10 cellular contexts compared by ENCODE assay signal in genomic region chr16:2296662-2297505, GRCh38. TPM values are rescaled to one million over a fixed set of nuclear protein-coding genes. Genes with fewer than 3 reads are reported as not detected.
DNase-seq lines count a peak whose midpoint lies in the region; ATAC-seq and TF ChIP-seq lines count a peak whose summit lies in the region.
"Had no signal": no experiment of that assay in that cellular context is flagged by ENCODE, and none has a peak within 500 bp of the region (broad histone marks: within the 10 kb centered on the region; RNA-seq: fewer than 3 reads in every experiment).

No MANE protein-coding gene starts in this region.

- 93% methylated on average over 23 of the region's 23 CpGs for WGBS in smooth muscle cell (ENCODE audit: low lambda C conversion rate)

- H3K27me3 ChIP-seq in SJCRH30 (peaks cover 10% of the 10 kb centered on the region; the same call in 1 of the 2 replicates), smooth muscle cell (ENCODE audit: low read depth) (no peaks in the 10 kb centered on the region)

- peak; percentile 19 to 23 for DNase-seq in stimulated activated CD4-positive, alpha-beta T cell treated with anti-CD3 and anti-CD28 coated beads, Interleukin-2, amount 100 ng/mL, for 24 hours
- DNase-seq in stimulated activated CD4-positive, alpha-beta T cell treated with anti-CD3 and anti-CD28 coated beads, Interleukin-4, amount 100 ng/mL, for 4 hours = no peak
- DNase-seq in SJCRH30 (peak; percentile 56 to 67), foreskin melanocyte (peak; percentile 33), smooth muscle cell (lab: John Stamatoyannopoulos, UW; ENCODE audit: unreplicated experiment) (no peak), NOMO-1 (lab: John Stamatoyannopoulos, UW; ENCODE audit: unreplicated experiment in 2 of 2) (no peak), DMS114 treated with DMSO at 0.1 percent for 48 hours (lab: John Stamatoyannopoulos, UW; ENCODE audit: unreplicated experiment) (no peak)
- no peak for DNase-seq in stimulated activated naive B cell treated with anti-CD40 and anti-IgM and Interleukin-4, amounts not matched to agents 10 μg/mL and 1 μg/mL and 100 μg/mL, for 72 hours

- H3K4me1 Mint-ChIP-seq in stimulated activated naive B cell treated with anti-CD40 and anti-IgM and Interleukin-4, amounts not matched to agents 10 μg/mL and 1 μg/mL and 100 μg/mL, for 72 hours = no peaks in the 10 kb centered on the region

- H3K4me3 Mint-ChIP-seq in stimulated activated naive B cell treated with anti-CD40 and anti-IgM and Interleukin-4, amounts not matched to agents 10 μg/mL and 1 μg/mL and 100 μg/mL, for 72 hours = no peak overlapping the region
- H3K4me3 Mint-ChIP-seq: stimulated activated naive CD8-positive, alpha-beta T cell treated with anti-CD3 and anti-CD28 coated beads, Interleukin-15, Interleukin-2, amounts not matched to agents 100 ng/mL and 50 ng/mL, for 24 hours had no signal

- no peak overlapping the region for H3K4me2 ChIP-seq in smooth muscle cell

- H3K27me3 Mint-ChIP-seq in stimulated activated naive B cell treated with anti-CD40 and anti-IgM and Interleukin-4, amounts not matched to agents 10 μg/mL and 1 μg/mL and 100 μg/mL, for 72 hours = peaks cover 0 to 4% of the 10 kb centered on the region in 2 donors
- H3K27me3 Mint-ChIP-seq: stimulated activated naive CD8-positive, alpha-beta T cell treated with anti-CD3 and anti-CD28 coated beads, Interleukin-15, Interleukin-2, amounts not matched to agents 100 ng/mL and 50 ng/mL, for 24 hours had no signal

- H3K9me3 Mint-ChIP-seq in stimulated activated naive B cell treated with anti-CD40 and anti-IgM and Interleukin-4, amounts not matched to agents 10 μg/mL and 1 μg/mL and 100 μg/mL, for 72 hours = no peaks in the 10 kb centered on the region
- H3K9me3 Mint-ChIP-seq: stimulated activated naive CD8-positive, alpha-beta T cell treated with anti-CD3 and anti-CD28 coated beads, Interleukin-15, Interleukin-2, amounts not matched to agents 100 ng/mL and 50 ng/mL, for 24 hours had no signal

- H3K27ac Mint-ChIP-seq in stimulated activated naive B cell treated with anti-CD40 and anti-IgM and Interleukin-4, amounts not matched to agents 10 μg/mL and 1 μg/mL and 100 μg/mL, for 72 hours = no peak overlapping the region
- H3K27ac Mint-ChIP-seq: stimulated activated naive CD8-positive, alpha-beta T cell treated with anti-CD3 and anti-CD28 coated beads, Interleukin-15, Interleukin-2, amounts not matched to agents 100 ng/mL and 50 ng/mL, for 24 hours had no signal

- TF ChIP-seq CTCF in smooth muscle cell (IDR thresholded peaks at IDR 0.05; ENCODE audit: borderline replicate concordance, insufficient read depth, poor library complexity, severe bottlenecking) = peak; percentile 22

- H3K4me3 ChIP-seq in SJCRH30 (no peak overlapping the region), smooth muscle cell (no peak overlapping the region)
- H3K4me3 ChIP-seq: HAP-1 had no signal

- H3K79me2 ChIP-seq in smooth muscle cell (ENCODE audit: low read depth) = no peaks in the 10 kb centered on the region

- H4K20me1 ChIP-seq in smooth muscle cell (ENCODE audit: low read depth) = no peaks in the 10 kb centered on the region

- H3K4me1 ChIP-seq in SJCRH30 = no peaks in the 10 kb centered on the region
- no peaks in the 10 kb centered on the region for H3K4me1 ChIP-seq in smooth muscle cell (ENCODE audit: low read depth)
- H3K4me1 ChIP-seq: HAP-1 had no signal

- no peak for ATAC-seq in stimulated activated naive B cell treated with anti-CD40 and anti-IgM and Interleukin-4, amounts not matched to agents 10 μg/mL and 1 μg/mL and 100 μg/mL, for 72 hours (replicated peaks)

- H3F3A ChIP-seq in smooth muscle cell (ENCODE audit: low read depth) = no peaks in the 10 kb centered on the region

- peaks cover 0 to 3% of the 10 kb centered on the region in 2 donors for H3K36me3 Mint-ChIP-seq in stimulated activated naive B cell treated with anti-CD40 and anti-IgM and Interleukin-4, amounts not matched to agents 10 μg/mL and 1 μg/mL and 100 μg/mL, for 72 hours

- H3K36me3 ChIP-seq in SJCRH30 = no peaks in the 10 kb centered on the region
- no peaks in the 10 kb centered on the region for H3K36me3 ChIP-seq in smooth muscle cell (ENCODE audit: low read depth)

- H3K9me3 ChIP-seq in SJCRH30 (replicated peaks) (no peaks in the 10 kb centered on the region), smooth muscle cell (replicated peaks; ENCODE audit: low read depth) (no peaks in the 10 kb centered on the region)
- H3K9me3 ChIP-seq: HAP-1 had no signal

- no peak overlapping the region for H2AFZ ChIP-seq in smooth muscle cell (ENCODE audit: low read depth)

- H3K9ac ChIP-seq in smooth muscle cell (ENCODE audit: low read depth) = no peak overlapping the region

- H3K27ac ChIP-seq in SJCRH30 (no peak overlapping the region), smooth muscle cell (ENCODE audit: low read depth) (no peak overlapping the region)

RNA-seq across cellular contexts. Expression of gene RNPS1, which starts 29.0 kb away (rescaled TPM):
- 308 and 310 TPM in 2 replicates for total RNA-seq in SJCRH30 (2014; rRNA removed; shearing (Covaris generic))
- 82.9 and 87.9 TPM in 2 replicates for total RNA-seq in smooth muscle cell
- 192 and 206 TPM in 2 replicates for polyA plus RNA-seq in smooth muscle cell

RNA-seq across cellular contexts. Expression of gene ABCA3, which starts 43.6 kb away (rescaled TPM):
- total RNA-seq in SJCRH30 (2014; rRNA removed; shearing (Covaris generic)) = 0.10 TPM in 2 replicates
- total RNA-seq in smooth muscle cell = 0.76 and 2.2 TPM in 2 replicates
- polyA plus RNA-seq in smooth muscle cell = 1.4 and 1.7 TPM in 2 replicates

RNA-seq across cellular contexts. Expression of gene ECI1, which starts 45.5 kb away (rescaled TPM):
- 25.0 and 27.0 TPM in 2 replicates for total RNA-seq in SJCRH30 (2014; rRNA removed; shearing (Covaris generic))
- total RNA-seq in smooth muscle cell = 23.6 and 45.7 TPM in 2 replicates
- polyA plus RNA-seq in smooth muscle cell = 86.9 and 89.2 TPM in 2 replicates

Comparison
In these comparisons a context has a peak if more than half of its experiments do, and no peak if none do; other contexts are left out.
1. DNase-seq: peak in stimulated activated CD4-positive, alpha-beta T cell treated with anti-CD3 and anti-CD28 coated beads, Interleukin-2, amount 100 ng/mL, for 24 hours (2 of 2), SJCRH30 (2 of 2) and foreskin melanocyte (single experiment); none in stimulated activated CD4-positive, alpha-beta T cell treated with anti-CD3 and anti-CD28 coated beads, Interleukin-4, amount 100 ng/mL, for 4 hours (0 of 2), smooth muscle cell (single experiment), NOMO-1 (0 of 2), stimulated activated naive B cell treated with anti-CD40 and anti-IgM and Interleukin-4, amounts not matched to agents 10 μg/mL and 1 μg/mL and 100 μg/mL, for 72 hours (single experiment) and DMS114 treated with DMSO at 0.1 percent for 48 hours (single experiment).